10 cellular contexts compared by ENCODE assay signal in the genomic region with DNA sequence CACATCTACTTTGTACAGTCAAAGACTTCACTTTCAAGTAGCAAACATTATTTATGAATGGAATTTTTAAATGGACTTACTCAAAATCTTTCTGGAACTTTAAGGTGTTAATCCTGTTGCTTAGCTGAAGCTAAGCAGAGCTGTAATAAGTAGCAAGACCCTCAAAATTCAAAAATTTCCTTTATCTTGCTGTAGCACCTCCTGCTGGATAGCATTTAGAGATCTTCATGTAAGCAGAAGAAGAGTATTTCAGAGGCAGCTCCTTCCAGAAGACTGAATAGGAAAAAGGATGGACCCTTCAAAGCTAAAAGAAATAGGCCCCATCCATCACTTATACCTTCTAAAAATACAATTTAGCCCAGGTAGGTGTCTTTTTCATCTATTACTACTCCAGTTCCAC. TPM values are rescaled to one million over a fixed set of nuclear protein-coding genes. Genes with fewer than 3 reads are reported as not detected.
A peak's percentile ranks its signal among the peaks of the same experiment; 100 is the strongest.
DNase-seq lines count a peak whose midpoint lies in the region; ATAC-seq and TF ChIP-seq lines count a peak whose summit lies in the region.
"Had no signal": no experiment of that assay in that cellular context is flagged by ENCODE, and none has a peak within 500 bp of the region (broad histone marks: within the 10 kb centered on the region; RNA-seq: fewer than 3 reads in every experiment).

No MANE protein-coding gene starts in this region.

- intact Hi-C loops in OCI-LY7 (cut with micrococcal nuclease; ENCODE audit: unreplicated experiment) = loop anchor here (5.0 kb wide), 1 partner anchor 201 kb away; a partner anchor contains a TSS

- H3K4me2 ChIP-seq in OCI-LY7 (ENCODE audit: low read length) = peak overlapping the region; percentile 80

- TF ChIP-seq POLR2A in suprapubic skin (IDR thresholded peaks at IDR 0.05) = no peak

- H3K9me3 Mint-ChIP-seq in activated naive CD4-positive, alpha-beta T cell treated with anti-CD3 and anti-CD28 coated beads, Interleukin-2, amount 10 ng/mL, durations not matched to agents 7 days and 5 days = no peaks in the 10 kb centered on the region
- H3K9me3 Mint-ChIP-seq in activated naive CD4-positive, alpha-beta T cell treated with anti-CD3 and anti-CD28 coated beads, Interleukin-2, amount 50 U/mL, for 72 hours = no peaks in the 10 kb centered on the region

- H3K4me3 ChIP-seq in OCI-LY7 (ENCODE audit: low read depth, low read length, poor library complexity, severe bottlenecking) (peak overlapping the region; percentile 71), endocrine pancreas (ENCODE audit: control insufficient read depth, insufficient read depth, low read length) (peak overlapping the region; percentile 31), suprapubic skin (no peak overlapping the region)

- H3K36me3 ChIP-seq in OCI-LY7 (ENCODE audit: insufficient read depth, low read length) = no peaks in the 10 kb centered on the region
- no peaks in the 10 kb centered on the region for H3K36me3 ChIP-seq in endocrine pancreas (ENCODE audit: control insufficient read depth, insufficient read depth, low read length)
- H3K36me3 ChIP-seq in suprapubic skin = no peaks in the 10 kb centered on the region

- no peak overlapping the region for H3K4me3 Mint-ChIP-seq in activated naive CD4-positive, alpha-beta T cell treated with anti-CD3 and anti-CD28 coated beads, Interleukin-2, amount 10 ng/mL, durations not matched to agents 7 days and 5 days

- H3K27me3 ChIP-seq in endocrine pancreas (ENCODE audit: control insufficient read depth, insufficient read depth, low read length) = no peaks in the 10 kb centered on the region
- H3K27me3 ChIP-seq in suprapubic skin = no peaks in the 10 kb centered on the region

- no peak for DNase-seq in activated naive CD4-positive, alpha-beta T cell treated with anti-CD3 and anti-CD28 coated beads, Interleukin-2, amount 10 ng/mL, durations not matched to agents 7 days and 5 days
- DNase-seq in activated naive CD4-positive, alpha-beta T cell treated with anti-CD3 and anti-CD28 coated beads, Interleukin-2, amount 50 U/mL, for 72 hours (ENCODE audit: low spot score in 2 of 2) = no peak
- DNase-seq in OCI-LY7 (ENCODE audit: low spot score) (peak; percentile 44), suprapubic skin (ENCODE audit: low spot score in 2 of 2) (no peak), NCI-H187 treated with DMSO at 0.1 percent for 48 hours (lab: John Stamatoyannopoulos, UW) (no peak)
- no peak for DNase-seq in activated effector memory CD4-positive, alpha-beta T cell treated with anti-CD3 and anti-CD28 coated beads, Interleukin-2, amount 50 U/mL, for 16 hours
- DNase-seq in activated CD4-positive, CD25-positive, alpha-beta regulatory T cell (lab: John Stamatoyannopoulos, UW) = no peak
- DNase-seq: GDM1 had no signal

- CTCF ChIA-PET in activated naive CD4-positive, alpha-beta T cell treated with anti-CD3 and anti-CD28 coated beads, Interleukin-2, amount 10 ng/mL, durations not matched to agents 7 days and 5 days (lab: Charles Lee) = interaction anchor here (1.3 to 3.6 kb wide), 4 partner anchors 9 to 153 kb away, joined by 4 to 16 read pairs (median 10); no protein-coding TSS in a partner anchor
- CTCF ChIA-PET in OCI-LY7 (lab: Charles Lee; ENCODE audit: unreplicated experiment) = no interaction called here

- TF ChIP-seq CTCF in OCI-LY7 (conservative IDR thresholded peaks at IDR 0.05; ENCODE audit: low read length) (peak; percentile 84), suprapubic skin (IDR thresholded peaks at IDR 0.05) (no peak)

- no peak for ATAC-seq in activated naive CD4-positive, alpha-beta T cell treated with anti-CD3 and anti-CD28 coated beads, Interleukin-2, amount 50 U/mL, for 72 hours
- ATAC-seq: esophagus mucosa had no signal

- H3K4me1 ChIP-seq in OCI-LY7 (ENCODE audit: insufficient read depth, low read length, poor library complexity, severe bottlenecking) (peaks cover 48% of the 10 kb centered on the region), endocrine pancreas (ENCODE audit: control insufficient read depth, insufficient read depth, low read length) (peaks cover 20% of the 10 kb centered on the region), suprapubic skin (peaks cover 48% of the 10 kb centered on the region)

- H4K20me1 ChIP-seq in OCI-LY7 (ENCODE audit: insufficient read depth, low read length) = peaks cover 11% of the 10 kb centered on the region

- no peaks in the 10 kb centered on the region for H3K9me2 ChIP-seq in OCI-LY7 (ENCODE audit: insufficient read depth, low read length)

- no peak overlapping the region for H3K9ac ChIP-seq in endocrine pancreas (ENCODE audit: control insufficient read depth, insufficient read depth, low read length)

- H3K36me3 Mint-ChIP-seq in activated naive CD4-positive, alpha-beta T cell treated with anti-CD3 and anti-CD28 coated beads, Interleukin-2, amount 10 ng/mL, durations not matched to agents 7 days and 5 days = peaks cover 8% of the 10 kb centered on the region
- peaks cover 7 to 12% of the 10 kb centered on the region in 2 donors for H3K36me3 Mint-ChIP-seq in activated naive CD4-positive, alpha-beta T cell treated with anti-CD3 and anti-CD28 coated beads, Interleukin-2, amount 50 U/mL, for 72 hours

- no peak overlapping the region for H2AFZ ChIP-seq in OCI-LY7 (ENCODE audit: low read length)

- TF ChIP-seq EP300 in suprapubic skin (IDR thresholded peaks at IDR 0.05) = no peak

- no TSS peak for BruUV-seq in OCI-LY7 (replicated peaks; lab: Mats Ljungman, UMichigan)

- peaks cover 4% of the 10 kb centered on the region for H3K27me3 Mint-ChIP-seq in activated naive CD4-positive, alpha-beta T cell treated with anti-CD3 and anti-CD28 coated beads, Interleukin-2, amount 10 ng/mL, durations not matched to agents 7 days and 5 days

- H3K4me1 Mint-ChIP-seq in activated naive CD4-positive, alpha-beta T cell treated with anti-CD3 and anti-CD28 coated beads, Interleukin-2, amount 10 ng/mL, durations not matched to agents 7 days and 5 days = peaks cover 64% of the 10 kb centered on the region

- POLR2A ChIA-PET in OCI-LY7 (lab: Charles Lee) = interaction anchor here (0.5 kb wide), 1 partner anchor 792 kb away, joined by 3 read pairs; no protein-coding TSS in a partner anchor

- H3K27ac ChIP-seq in OCI-LY7 (ENCODE audit: low read depth, low read length, poor library complexity, severe bottlenecking) = no peak overlapping the region
- peak overlapping the region; percentile 96 for H3K27ac ChIP-seq in suprapubic skin

- H3K27ac Mint-ChIP-seq in activated naive CD4-positive, alpha-beta T cell treated with anti-CD3 and anti-CD28 coated beads, Interleukin-2, amount 10 ng/mL, durations not matched to agents 7 days and 5 days = peak overlapping the region; percentile 16
- peak overlapping the region in 1 of 2 donors; percentile 88 for H3K27ac Mint-ChIP-seq in activated naive CD4-positive, alpha-beta T cell treated with anti-CD3 and anti-CD28 coated beads, Interleukin-2, amount 50 U/mL, for 72 hours

- H3K9me3 ChIP-seq in OCI-LY7 (ENCODE audit: low read length) (no peaks in the 10 kb centered on the region), endocrine pancreas (ENCODE audit: control insufficient read depth, low read length) (no peaks in the 10 kb centered on the region), suprapubic skin (no peaks in the 10 kb centered on the region)

- peaks cover 67% of the 10 kb centered on the region for H3K79me2 ChIP-seq in OCI-LY7 (ENCODE audit: insufficient read depth, low read depth, low read length)

RNA-seq across cellular contexts. Expression of a gene that starts 3.4 kb away (rescaled TPM):
- 10 to 100 TPM; 53.0 to 54.6 TPM for total RNA-seq in activated naive CD4-positive, alpha-beta T cell treated with anti-CD3 and anti-CD28 coated beads, Interleukin-2, amount 50 U/mL, for 72 hours
- 22.3 and 23.1 TPM in 2 replicates for total RNA-seq in OCI-LY7 (2014; rRNA removed; shearing (Covaris generic))
- total RNA-seq in OCI-LY7 (2022) = 56.1 and 61.3 TPM in 2 replicates
- 10 to 100 TPM; 15.1 to 89.2 (median 26.6) TPM for total RNA-seq in suprapubic skin
